8 cellular contexts compared by ENCODE assay signal in genomic region chr13:103140001-103140671, GRCh38.
DNase-seq lines count a peak whose midpoint lies in the region; ATAC-seq lines count a peak whose summit lies in the region.
"Had no signal": no experiment of that assay in that cellular context is flagged by ENCODE, and none has a peak within 500 bp of the region (broad histone marks: within the 10 kb centered on the region; RNA-seq: fewer than 3 reads in every experiment).

No MANE protein-coding gene starts in this region.

- 14 to 18% methylated on average over 5 of the region's 5 CpGs for WGBS in GM23248 (ENCODE audit: low coverage in 1 of 2, low lambda C conversion rate in 2 of 2, missing lambda C conversion rate in 2 of 2), 2 experiments

- H3K4me1 ChIP-seq in GM23248 (ENCODE audit: insufficient read depth), result no peaks in the 10 kb centered on the region

- no peaks in the 10 kb centered on the region for H3K27me3 ChIP-seq in GM23248 (replicated peaks; ENCODE audit: insufficient read depth)

- no peaks in the 10 kb centered on the region for H3K9me3 ChIP-seq in GM23248 (ENCODE audit: low read depth)

- H3K36me3 Mint-ChIP-seq in stimulated activated effector memory CD8-positive, alpha-beta T cell treated with anti-CD3 and anti-CD28 coated beads, Interleukin-12 subunit alpha, Interleukin-12 subunit beta, amount 100 ng/mL, for 72 hours, result no peaks in the 10 kb centered on the region

- in situ Hi-C loops in GM23248 (cut with MboI), result no loop called here

- no peak overlapping the region for H3K9ac ChIP-seq in GM23248

- H3K4me1 Mint-ChIP-seq in stimulated activated effector memory CD8-positive, alpha-beta T cell treated with anti-CD3 and anti-CD28 coated beads, Interleukin-12 subunit alpha, Interleukin-12 subunit beta, amount 100 ng/mL, for 72 hours, result no peaks in the 10 kb centered on the region

- no peaks in the 10 kb centered on the region for H3K36me3 ChIP-seq in GM23248 (ENCODE audit: low read depth)

- H3K79me2 ChIP-seq in GM23248 (ENCODE audit: insufficient read depth), result no peaks in the 10 kb centered on the region

- no peak overlapping the region for H3K4me2 ChIP-seq in GM23248 (ENCODE audit: unreplicated experiment)

- ATAC-seq in GM18508 (IDR thresholded peaks at IDR 0.05; ENCODE audit: insufficient read depth, unreplicated experiment), result peak; percentile 94
- no peak for ATAC-seq in stimulated activated effector memory CD8-positive, alpha-beta T cell treated with anti-CD3 and anti-CD28 coated beads, Interleukin-12 subunit alpha, Interleukin-12 subunit beta, amount 100 ng/mL, for 72 hours

- H2AFZ ChIP-seq in GM23248, result no peak overlapping the region

- H3K4me3 ChIP-seq in GM23248, result no peak overlapping the region
- H3K4me3 ChIP-seq: skin epidermis had no signal

- no peaks in the 10 kb centered on the region for H3F3A ChIP-seq in GM23248 (ENCODE audit: insufficient read depth)

- H3K27ac ChIP-seq in GM23248, result no peak overlapping the region
- H3K27ac ChIP-seq: skin epidermis had no signal

- peak; percentile 1 for DNase-seq in GM23248
- peak; percentile 4 for DNase-seq in HuH-7 (ENCODE audit: low spot score)
- DNase-seq in amniotic stem cell (lab: John Stamatoyannopoulos, UW), result peak; percentile 7
- DNase-seq in left kidney (ENCODE audit: low read depth, low spot score), result peak; percentile 62
- no peak for DNase-seq in stimulated activated effector memory CD8-positive, alpha-beta T cell treated with anti-CD3 and anti-CD28 coated beads, Interleukin-12 subunit alpha, Interleukin-12 subunit beta, amount 100 ng/mL, for 72 hours (ENCODE audit: low spot score in 2 of 2)
- no peak for DNase-seq in LoVo (ENCODE audit: low spot score)

- H3K4me3 Mint-ChIP-seq in stimulated activated effector memory CD8-positive, alpha-beta T cell treated with anti-CD3 and anti-CD28 coated beads, Interleukin-12 subunit alpha, Interleukin-12 subunit beta, amount 100 ng/mL, for 72 hours, result no peak overlapping the region

- H3K27ac Mint-ChIP-seq in stimulated activated effector memory CD8-positive, alpha-beta T cell treated with anti-CD3 and anti-CD28 coated beads, Interleukin-12 subunit alpha, Interleukin-12 subunit beta, amount 100 ng/mL, for 72 hours, result no peak overlapping the region

- H4K20me1 ChIP-seq in GM23248 (ENCODE audit: insufficient read depth), result no peaks in the 10 kb centered on the region

- H3K9me3 Mint-ChIP-seq in stimulated activated effector memory CD8-positive, alpha-beta T cell treated with anti-CD3 and anti-CD28 coated beads, Interleukin-12 subunit alpha, Interleukin-12 subunit beta, amount 100 ng/mL, for 72 hours, result peaks cover 9% of the 10 kb centered on the region

- no peaks in the 10 kb centered on the region for H3K9me2 ChIP-seq in GM23248 (ENCODE audit: insufficient read depth)

Comparison
In these comparisons a context has a peak if more than half of its experiments do, and no peak if none do; other contexts are left out.
1. DNase-seq: peak in GM23248 (single experiment), HuH-7 (single experiment), amniotic stem cell (single experiment) and left kidney (single experiment); none in stimulated activated effector memory CD8-positive, alpha-beta T cell treated with anti-CD3 and anti-CD28 coated beads, Interleukin-12 subunit alpha, Interleukin-12 subunit beta, amount 100 ng/mL, for 72 hours (0 of 2) and LoVo (single experiment).